15 cellular contexts compared by ENCODE assay signal in the genomic region with DNA sequence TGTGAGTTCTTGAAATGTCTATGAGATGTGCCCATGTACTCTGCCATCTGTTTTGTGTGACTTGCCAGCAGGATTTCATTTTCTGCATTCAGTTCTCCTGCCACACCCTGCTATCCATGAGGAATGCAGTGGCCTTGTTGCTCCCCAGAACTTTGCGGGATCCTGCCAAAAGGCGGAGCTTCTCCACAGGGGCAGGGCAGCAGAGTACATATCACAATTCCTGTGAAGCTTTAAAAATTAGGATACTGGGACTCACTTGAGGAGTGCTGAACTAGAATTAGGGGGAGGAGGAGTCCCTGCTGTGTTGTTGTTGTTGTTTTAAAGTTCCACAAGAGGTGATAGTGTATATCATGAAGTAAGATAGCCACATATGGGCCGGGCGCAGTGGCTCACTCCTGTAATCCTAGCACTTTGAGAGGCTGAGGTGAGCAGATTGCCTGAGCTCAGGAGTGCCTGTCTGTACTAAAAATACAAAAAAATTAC.
DNase-seq lines count a peak whose midpoint lies in the region; ATAC-seq and TF ChIP-seq lines count a peak whose summit lies in the region.
"Had no signal": no experiment of that assay in that cellular context is flagged by ENCODE, and none has a peak within 500 bp of the region (broad histone marks: within the 10 kb centered on the region; RNA-seq: fewer than 3 reads in every experiment).

No MANE protein-coding gene starts in this region.

- POLR2A ChIA-PET in Caco-2 (lab: Charles Lee): no interaction called here

- BruUV-seq in Caco-2 (replicated peaks; lab: Mats Ljungman, UMichigan): no TSS peak

- H3K27me3 Mint-ChIP-seq in Caco-2 (ENCODE audit: insufficient read depth, unreplicated experiment): no peaks in the 10 kb centered on the region
- H3K27me3 Mint-ChIP-seq: activated T-helper 17 cell treated with anti-CD3 and anti-CD28 coated beads, Interleukin-2, amount 50 U/mL, for 72 hours; progenitor cell of endocrine pancreas had no signal

- no peak overlapping the region for H3K27ac Mint-ChIP-seq in Caco-2 (ENCODE audit: unreplicated experiment)
- H3K27ac Mint-ChIP-seq: activated T-helper 17 cell treated with anti-CD3 and anti-CD28 coated beads, Interleukin-2, amount 50 U/mL, for 72 hours; progenitor cell of endocrine pancreas had no signal

- H3K4me3 Mint-ChIP-seq in Caco-2 (ENCODE audit: unreplicated experiment): no peak overlapping the region
- H3K4me3 Mint-ChIP-seq: activated T-helper 17 cell treated with anti-CD3 and anti-CD28 coated beads, Interleukin-2, amount 50 U/mL, for 72 hours had no signal

- H3K27me3 ChIP-seq in MG63 (no peaks in the 10 kb centered on the region), Caco-2 (replicated peaks; ENCODE audit: control insufficient read depth, insufficient read depth, low read length) (no peaks in the 10 kb centered on the region)

- peak overlapping the region; percentile 62 for H3K27ac ChIP-seq in epithelial cell of prostate

- no peaks in the 10 kb centered on the region for H3K9me3 ChIP-seq in MG63
- no peaks in the 10 kb centered on the region for H3K9me3 ChIP-seq in Caco-2

- DNase-seq in AG08395 (ENCODE audit: low spot score) (peak; percentile 78), MG63 (peak; percentile 64), epithelial cell of prostate (ENCODE audit: low read depth, low spot score) (no peak), myocyte (ENCODE audit: low read depth) (peak; percentile 87), Caco-2 (no peak), occipital lobe (lab: John Stamatoyannopoulos, UW) (no peak), HUDEP-2 (lab: John Stamatoyannopoulos, UW; ENCODE audit: unreplicated experiment in 76 of 76) (no peak)
- DNase-seq: caudate nucleus, DMS53, MM.1S, NCI-H2227 treated with DMSO at 0.1 percent for 48 hours had no signal

- intact Hi-C loops in Caco-2 (cut with micrococcal nuclease; ENCODE audit: unreplicated experiment): no loop called here

- H3K4me1 Mint-ChIP-seq in Caco-2 (ENCODE audit: low read depth, unreplicated experiment): peaks cover 25% of the 10 kb centered on the region
- H3K4me1 Mint-ChIP-seq: activated T-helper 17 cell treated with anti-CD3 and anti-CD28 coated beads, Interleukin-2, amount 50 U/mL, for 72 hours had no signal

- peaks cover 11% of the 10 kb centered on the region; the same call in 1 of the 2 replicates for H3K4me1 ChIP-seq in Caco-2

- no peaks in the 10 kb centered on the region for H3K36me3 ChIP-seq in MG63
- peaks cover 1% of the 10 kb centered on the region; the same call in 1 of the 2 replicates for H3K36me3 ChIP-seq in Caco-2 (ENCODE audit: control insufficient read depth, insufficient read depth, low read length)

- ATAC-seq in HG02610 (IDR thresholded peaks at IDR 0.05; ENCODE audit: unreplicated experiment): no peak
- ATAC-seq: activated CD4-positive, CD25-positive, alpha-beta regulatory T cell treated with anti-CD3 and anti-CD28 coated beads, Interleukin-2, amount 50 U/mL, for 24 hours; activated T-helper 17 cell treated with anti-CD3 and anti-CD28 coated beads, Interleukin-2, amount 50 U/mL, for 72 hours had no signal

- H3K4me3 ChIP-seq in MG63: no peak overlapping the region
- H3K4me3 ChIP-seq in Caco-2 (ENCODE audit: low read depth, low read length): no peak overlapping the region

- peaks cover 10% of the 10 kb centered on the region for H3K9me3 Mint-ChIP-seq in Caco-2 (ENCODE audit: unreplicated experiment)
- H3K9me3 Mint-ChIP-seq: activated T-helper 17 cell treated with anti-CD3 and anti-CD28 coated beads, Interleukin-2, amount 50 U/mL, for 72 hours had no signal

- no peak for TF ChIP-seq CTCF in Caco-2 (IDR thresholded peaks at IDR 0.05; ENCODE audit: insufficient read depth in 1 of 2, low read depth in 1 of 2, low read length in 1 of 2, severe bottlenecking in 1 of 2, unreplicated experiment in 1 of 2)

- H3K36me3 Mint-ChIP-seq in Caco-2 (ENCODE audit: insufficient read depth, unreplicated experiment): peaks cover 14% of the 10 kb centered on the region

- CTCF ChIA-PET in Caco-2 (lab: Charles Lee): interaction anchor here (1.2 kb wide), 1 partner anchor 9 kb away, joined by 4 read pairs; no protein-coding TSS in a partner anchor

Comparison
In these comparisons a context has a peak if more than half of its experiments do, and no peak if none do; other contexts are left out.
1. DNase-seq: peak in AG08395 (single experiment), MG63 (single experiment) and myocyte (single experiment); none in epithelial cell of prostate (single experiment), Caco-2 (0 of 2), occipital lobe (single experiment) and HUDEP-2 (0 of 76).